26 cellular contexts compared by ENCODE assay signal in genomic region chr1:33394716-33395115, GRCh38.
"Had no signal": no experiment of that assay in that cellular context is flagged by ENCODE, and none has a peak within 500 bp of the region (broad histone marks: within the 10 kb centered on the region; RNA-seq: fewer than 3 reads in every experiment).

No MANE protein-coding gene starts in this region.

- H3K4me1 ChIP-seq: foreskin keratinocyte, pancreas, suprapubic skin had no signal

- H3K27ac ChIP-seq: foreskin keratinocyte, pancreas, psoas muscle, sigmoid colon, stomach, suprapubic skin, VCaP had no signal

- H3K4me3 ChIP-seq: heart right ventricle, pancreas, psoas muscle, sigmoid colon, stomach, suprapubic skin, tibial artery had no signal

- H3K9me3 ChIP-seq: heart right ventricle, pancreas, psoas muscle, sigmoid colon, stomach, suprapubic skin, tibial artery had no signal

- FAIRE-seq: astrocyte, pancreas, small intestine, TTC549 had no signal

- ATAC-seq: foreskin keratinocyte; heart right ventricle; pancreas; psoas muscle; stimulated activated memory B cell treated with anti-CD40 and anti-IgM and Interleukin-4, amounts not matched to agents 10 μg/mL and 1 μg/mL and 100 μg/mL, for 72 hours had no signal

- DNase-seq: activated CD4-positive, alpha-beta T cell treated with anti-CD3 and anti-CD28 coated beads for 4 hours; activated CD4-positive, alpha-beta T cell treated with anti-CD3 and anti-CD28 coated beads, Interleukin-2, amount 50 U/mL, for 48 hours; activated CD8-positive, alpha-beta memory T cell treated with anti-CD3 and anti-CD28 coated beads for 24 hours; activated effector memory CD4-positive, alpha-beta T cell treated with Interleukin-2 at 50 U/mL for 16 hours; activated naive CD4-positive, alpha-beta T cell treated with anti-CD3 and anti-CD28 coated beads for 36 hours; activated naive CD8-positive, alpha-beta T cell treated with anti-CD3 and anti-CD28 coated beads for 36 hours; caudate nucleus; foreskin keratinocyte; heart right ventricle; naive B cell; nephron progenitor cell; pancreas; psoas muscle; sigmoid colon; small intestine; stimulated activated CD4-positive, alpha-beta T cell treated with anti-CD3 and anti-CD28 coated beads, Interleukin-1b, Interleukin-23, amount 100 ng/mL, for 48 hours; stimulated activated CD4-positive, alpha-beta T cell treated with anti-CD3 and anti-CD28 coated beads, Interleukin-4, amount 100 ng/mL, for 4 hours; stimulated activated CD8-positive, alpha-beta memory T cell treated with anti-CD3 and anti-CD28 coated beads, Interleukin-4, amount 100 ng/mL, for 48 hours; stomach; T-helper 9 cell; tibial artery had no signal

- H3K36me3 ChIP-seq: pancreas, sigmoid colon, stomach, suprapubic skin, tibial artery had no signal

- H3K27me3 ChIP-seq: foreskin keratinocyte, heart right ventricle, pancreas, sigmoid colon, stomach, suprapubic skin, tibial artery had no signal
